ENCODE assay signal across 1 cellular context in genomic region chr5:149938791-149939358, GRCh38.
TF ChIP-seq lines count a peak whose summit lies in the region.

No MANE protein-coding gene starts in this region.

TF ChIP-seq in A549, 52 proteins besides CTCF, POLR2A, EP300 and RAD21 (continued from another document):
- TF ChIP-seq PBX3 (IDR thresholded peaks at IDR 0.05) (peak; percentile 82), HDAC2 (IDR thresholded peaks at IDR 0.05) (no peak), FOSB (CRISPR knock-in tag; IDR thresholded peaks at IDR 0.05) (0 out of 2 replicates have a peak, but pooled peaks have one; percentile 42), CHD4 (IDR thresholded peaks at IDR 0.05; ENCODE audit: borderline replicate concordance) (no peak), MAFK (IDR thresholded peaks at IDR 0.05; ENCODE audit: partially characterized antibody) (peak; percentile 92), HOXB13 (CRISPR knock-in tag; IDR thresholded peaks at IDR 0.05; ENCODE audit: low read depth) (peak; percentile 41; the same call in 1 of the 2 replicates), SMC3 (IDR thresholded peaks at IDR 0.05) (peak; percentile 21; the same call in 1 of the 3 replicates), BHLHE40 (IDR thresholded peaks at IDR 0.05; ENCODE audit: low read depth, low read length) (peak; percentile 88), CHD2 (IDR thresholded peaks at IDR 0.05; ENCODE audit: low read length, partially characterized antibody) (no peak), MAX (IDR thresholded peaks at IDR 0.05) (peak; percentile 97), GATA3 (IDR thresholded peaks at IDR 0.05; ENCODE audit: borderline replicate concordance) (peak; percentile 97), JUNB (IDR thresholded peaks at IDR 0.05) (peak; percentile 82), SREBF2 (IDR thresholded peaks at IDR 0.05) (no peak), HEYL (CRISPR knock-in tag; IDR thresholded peaks at IDR 0.05) (no peak), ZC3H11A (IDR thresholded peaks at IDR 0.05) (no peak), ELK1 (IDR thresholded peaks at IDR 0.05; ENCODE audit: low read depth, low read length) (no peak), REST (IDR thresholded peaks at IDR 0.05) (no peak), ZSCAN20 (CRISPR knock-in tag; IDR thresholded peaks at IDR 0.05) (peak; percentile 77; the same call in 1 of the 2 replicates), KDM1A (IDR thresholded peaks at IDR 0.05; ENCODE audit: low read depth) (no peak), ZNF302 (CRISPR knock-in tag; IDR thresholded peaks at IDR 0.05) (no peak), TFCP2L1 (CRISPR knock-in tag; IDR thresholded peaks at IDR 0.05) (no peak), CEBPB (IDR thresholded peaks at IDR 0.05) (peak; percentile 86 to 98), FOXS1 (CRISPR knock-in tag; IDR thresholded peaks at IDR 0.05) (0 out of 2 replicates have a peak, but pooled peaks have one; percentile 9), ESRRA (IDR thresholded peaks at IDR 0.05; ENCODE audit: borderline replicate concordance, low read length) (0 out of 2 replicates have a peak, but pooled peaks have one; percentile 22), RFX5 (IDR thresholded peaks at IDR 0.05) (no peak), HES2 (IDR thresholded peaks at IDR 0.05) (peak; percentile 38; the same call in 1 of the 2 replicates), HOXA7 (CRISPR knock-in tag; IDR thresholded peaks at IDR 0.05) (peak; percentile 84; the same call in 1 of the 2 replicates), MAZ (IDR thresholded peaks at IDR 0.05; ENCODE audit: borderline replicate concordance, low read depth, low read length) (no peak), ZFP36 (IDR thresholded peaks at IDR 0.05; ENCODE audit: borderline replicate concordance, partially characterized antibody) (no peak), JUN (IDR thresholded peaks at IDR 0.05) (peak; percentile 85 to 92), POLR2AphosphoS2 (conservative IDR thresholded peaks at IDR 0.05; ENCODE audit: low read length) (no peak), TP53 (CRISPR knock-in tag; IDR thresholded peaks at IDR 0.05) (no peak), BCL3 (IDR thresholded peaks at IDR 0.05) (peak; percentile 63; the same call in 2 of the 3 replicates), RCOR1 (IDR thresholded peaks at IDR 0.05; ENCODE audit: low read depth, low read length) (no peak), RARB (CRISPR knock-in tag; IDR thresholded peaks at IDR 0.05) (peak; percentile 62), PHF8 (IDR thresholded peaks at IDR 0.05; ENCODE audit: borderline replicate concordance, low read depth) (no peak), EHMT2 (IDR thresholded peaks at IDR 0.05; ENCODE audit: low read depth) (no peak), EHF (CRISPR knock-in tag; IDR thresholded peaks at IDR 0.05) (no peak), FOSL2 (IDR thresholded peaks at IDR 0.05) (peak; percentile 71), FOSL2 (CRISPR knock-in tag; IDR thresholded peaks at IDR 0.05) (peak; percentile 95), NFE2L2 (conservative IDR thresholded peaks at IDR 0.05; ENCODE audit: low read length) (peak; percentile 57), HMGXB4 (CRISPR knock-in tag; IDR thresholded peaks at IDR 0.05; ENCODE audit: borderline replicate concordance) (no peak), NPAS2 (CRISPR knock-in tag; IDR thresholded peaks at IDR 0.05; ENCODE audit: borderline replicate concordance) (peak; percentile 73; the same call in 1 of the 2 replicates), HOXB5 (CRISPR knock-in tag; IDR thresholded peaks at IDR 0.05) (peak; percentile 74; the same call in 1 of the 2 replicates)
